In the genomic region with DNA sequence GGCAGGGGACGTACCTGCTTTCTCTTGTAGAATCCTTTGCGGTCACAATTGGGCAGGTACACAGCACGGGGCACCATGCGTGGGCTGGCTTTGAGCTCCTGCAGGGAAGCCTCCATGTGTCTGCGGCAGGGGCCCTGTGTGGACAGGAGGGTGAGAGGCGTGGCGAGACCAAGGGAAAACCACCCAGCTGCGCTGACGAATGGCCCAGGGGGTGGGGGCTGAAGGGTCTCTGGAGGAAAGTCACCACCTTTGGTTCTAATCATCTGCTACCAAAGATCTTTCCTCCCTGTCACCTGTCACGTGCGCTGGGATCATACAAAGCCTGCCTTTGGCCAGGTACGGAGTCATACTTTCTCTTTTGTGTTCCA, we compare ENCODE assay signal across 24 cellular contexts. TPM values are rescaled to one million over a fixed set of nuclear protein-coding genes. Genes with fewer than 3 reads are reported as not detected.
"Had no signal": no experiment of that assay in that cellular context is flagged by ENCODE, and none has a peak within 500 bp of the region (broad histone marks: within the 10 kb centered on the region; RNA-seq: fewer than 3 reads in every experiment).

No MANE protein-coding gene starts in this region.

- H3K9me3 ChIP-seq: neutrophil, ovary, right lobe of liver had no signal

- H3K4me1 ChIP-seq: right lobe of liver had no signal

- DNase-seq: activated B cell treated with CpG ODN at 0.5 μM for 24 hours; activated CD4-positive, alpha-beta T cell treated with anti-CD3 and anti-CD28 coated beads for 36 hours; activated CD4-positive, alpha-beta T cell treated with anti-CD3 and anti-CD28 coated beads, Interleukin-2, amount 50 U/mL, for 4 hours; activated CD8-positive, alpha-beta memory T cell treated with anti-CD3 and anti-CD28 coated beads for 24 hours; activated CD8-positive, alpha-beta memory T cell treated with anti-CD3 and anti-CD28 coated beads, Interleukin-2, amount 50 U/mL, for 4 hours; activated T-cell treated with anti-CD3 and anti-CD28 coated beads, Interleukin-2, amount 50 U/mL, for 24 hours; brain microvascular endothelial cell; dorsolateral prefrontal cortex; kidney; natural killer cell; right lobe of liver; stimulated activated CD4-positive, alpha-beta T cell treated with anti-CD3 and anti-CD28 coated beads, Interleukin-2, amount 100 ng/mL, for 48 hours; stimulated activated CD8-positive, alpha-beta memory T cell treated with anti-CD3 and anti-CD28 coated beads, Interleukin-4, amount 100 ng/mL, for 48 hours; stimulated activated naive B cell treated with anti-CD40 and anti-IgM and Interleukin-4, amounts not matched to agents 10 μg/mL and 1 μg/mL and 100 μg/mL, for 72 hours; T1000 had no signal

- H3K4me2 ChIP-seq: smooth muscle cell had no signal

- H3K27me3 ChIP-seq: brain microvascular endothelial cell, dorsolateral prefrontal cortex, ovary, right lobe of liver had no signal

- H3K36me3 Mint-ChIP-seq: activated naive CD4-positive, alpha-beta T cell treated with anti-CD3 and anti-CD28 coated beads, Interleukin-2, amount 50 U/mL, for 72 hours; natural killer cell; stimulated activated naive B cell treated with anti-CD40 and anti-IgM and Interleukin-4, amounts not matched to agents 10 μg/mL and 1 μg/mL and 100 μg/mL, for 72 hours had no signal

- H3K27ac Mint-ChIP-seq: activated B cell treated with CpG ODN at 0.5 μM for 24 hours; activated CD4-positive, alpha-beta T cell treated with anti-CD3 and anti-CD28 coated beads for 36 hours; activated T-cell treated with anti-CD3 and anti-CD28 coated beads, Interleukin-2, amount 50 U/mL, for 24 hours; activated T-helper 17 cell treated with anti-CD3 and anti-CD28 coated beads, Interleukin-2, amount 50 U/mL, for 72 hours; natural killer cell; stimulated activated naive B cell treated with anti-CD40 and anti-IgM and Interleukin-4, amounts not matched to agents 10 μg/mL and 1 μg/mL and 100 μg/mL, for 72 hours; T-helper 1 cell treated with Interleukin-12 subunit alpha and Interleukin-12 subunit beta and Interleukin-4 antibody, amounts not matched to agents 30 μg/mL and 1 μg/mL, for 36 hours had no signal

- ATAC-seq: activated CD4-positive, alpha-beta T cell treated with anti-CD3 and anti-CD28 coated beads for 36 hours; activated naive CD4-positive, alpha-beta T cell treated with anti-CD3 and anti-CD28 coated beads, Interleukin-2, amount 50 U/mL, for 72 hours; activated T-helper 17 cell treated with anti-CD3 and anti-CD28 coated beads, Interleukin-2, amount 50 U/mL, for 72 hours; left lobe of liver; natural killer cell; right lobe of liver; stimulated activated naive B cell treated with anti-CD40 and anti-IgM and Interleukin-4, amounts not matched to agents 10 μg/mL and 1 μg/mL and 100 μg/mL, for 72 hours had no signal

- H3K9me3 Mint-ChIP-seq: activated B cell treated with CpG ODN at 0.5 μM for 24 hours; activated naive CD4-positive, alpha-beta T cell treated with anti-CD3 and anti-CD28 coated beads, Interleukin-2, amount 50 U/mL, for 72 hours; activated T-cell treated with anti-CD3 and anti-CD28 coated beads, Interleukin-2, amount 50 U/mL, for 24 hours; activated T-helper 17 cell treated with anti-CD3 and anti-CD28 coated beads, Interleukin-2, amount 50 U/mL, for 72 hours; central memory CD8-positive, alpha-beta T cell; natural killer cell; stimulated activated naive B cell treated with anti-CD40 and anti-IgM and Interleukin-4, amounts not matched to agents 10 μg/mL and 1 μg/mL and 100 μg/mL, for 72 hours; T-helper 1 cell treated with Interleukin-12 subunit alpha and Interleukin-12 subunit beta and Interleukin-4 antibody, amounts not matched to agents 30 μg/mL and 1 μg/mL, for 36 hours had no signal

- H3K27ac ChIP-seq: brain microvascular endothelial cell, dorsolateral prefrontal cortex, epithelial cell of prostate, neutrophil, ovary, right lobe of liver had no signal

- H3K4me1 Mint-ChIP-seq: activated B cell treated with CpG ODN at 0.5 μM for 24 hours had no signal

- H3K4me3 ChIP-seq: dorsolateral prefrontal cortex, ovary, right lobe of liver, smooth muscle cell had no signal

- H3K36me3 ChIP-seq: brain microvascular endothelial cell, neutrophil, ovary, right lobe of liver had no signal

- H3K4me3 Mint-ChIP-seq: activated B cell treated with CpG ODN at 0.5 μM for 24 hours; activated CD4-positive, alpha-beta T cell treated with anti-CD3 and anti-CD28 coated beads for 36 hours; activated T-cell treated with anti-CD3 and anti-CD28 coated beads, Interleukin-2, amount 50 U/mL, for 24 hours; activated T-helper 17 cell treated with anti-CD3 and anti-CD28 coated beads, Interleukin-2, amount 50 U/mL, for 72 hours; central memory CD8-positive, alpha-beta T cell; natural killer cell; stimulated activated naive B cell treated with anti-CD40 and anti-IgM and Interleukin-4, amounts not matched to agents 10 μg/mL and 1 μg/mL and 100 μg/mL, for 72 hours; T-helper 1 cell treated with Interleukin-12 subunit alpha and Interleukin-12 subunit beta and Interleukin-4 antibody, amounts not matched to agents 30 μg/mL and 1 μg/mL, for 36 hours had no signal

RNA-seq across cellular contexts. Expression of gene IGFBP5, which starts 17.3 kb away (rescaled TPM):
- total RNA-seq: activated B cell treated with CpG ODN at 0.5 μM for 24 hours; activated CD4-positive, alpha-beta T cell treated with anti-CD3 and anti-CD28 coated beads for 36 hours; activated T-helper 17 cell treated with anti-CD3 and anti-CD28 coated beads, Interleukin-2, amount 50 U/mL, for 72 hours; natural killer cell had no signal

RNA-seq across cellular contexts. Expression of gene IGFBP2, which starts 44.9 kb away (rescaled TPM):
- total RNA-seq: activated B cell treated with CpG ODN at 0.5 μM for 24 hours had no signal
